In genomic region chr12:55818140-55818728, GRCh38 we compare ENCODE assay signal across 6 cellular contexts. TPM values are rescaled to one million over a fixed set of nuclear protein-coding genes. Genes with fewer than 3 reads are reported as not detected.
A peak's percentile ranks its signal among the peaks of the same experiment; 100 is the strongest.
DNase-seq lines count a peak whose midpoint lies in the region; ATAC-seq lines count a peak whose summit lies in the region.

No MANE protein-coding gene starts in this region.

- H3K9me3 ChIP-seq in endocrine pancreas (ENCODE audit: control insufficient read depth, low read length) (no peaks in the 10 kb centered on the region), skeletal muscle satellite cell (replicated peaks; ENCODE audit: low read length) (no peaks in the 10 kb centered on the region)

- H3K27me3 ChIP-seq in endocrine pancreas (ENCODE audit: control insufficient read depth, insufficient read depth, low read length) (no peaks in the 10 kb centered on the region), skeletal muscle satellite cell (ENCODE audit: control insufficient read depth, insufficient read depth, low read length) (no peaks in the 10 kb centered on the region)

- H3K4me2 ChIP-seq in skeletal muscle satellite cell (ENCODE audit: low read length) = peak overlapping the region; percentile 93

- H3K36me3 ChIP-seq in endocrine pancreas (ENCODE audit: control insufficient read depth, insufficient read depth, low read length) (peaks cover 4% of the 10 kb centered on the region), skeletal muscle satellite cell (ENCODE audit: insufficient read depth, low read length) (peaks cover 59% of the 10 kb centered on the region)

- peak; percentile 12 for DNase-seq in HT1080 (ENCODE audit: low read depth)
- no peak for DNase-seq in pons (ENCODE audit: low spot score)
- DNase-seq in stimulated activated CD4-positive, alpha-beta T cell treated with anti-CD3 and anti-CD28 coated beads, Interleukin-12 subunit alpha, Interleukin-12 subunit beta, amount 100 ng/mL, for 4 hours = no peak

- peaks cover 16% of the 10 kb centered on the region for H3K4me1 ChIP-seq in endocrine pancreas (ENCODE audit: control insufficient read depth, insufficient read depth, low read length)
- H3K4me1 ChIP-seq in skeletal muscle satellite cell (ENCODE audit: control insufficient read depth, insufficient read depth, low read length) = peaks cover 19% of the 10 kb centered on the region

- ATAC-seq in GM19455 (IDR thresholded peaks at IDR 0.05; ENCODE audit: unreplicated experiment) = peak; percentile 25

- peak overlapping the region; percentile 93 for H3K4me3 ChIP-seq in endocrine pancreas (ENCODE audit: control insufficient read depth, insufficient read depth, low read length)
- peak overlapping the region; percentile 82 for H3K4me3 ChIP-seq in skeletal muscle satellite cell (ENCODE audit: low read length)

- H3K9ac ChIP-seq in endocrine pancreas (ENCODE audit: control insufficient read depth, insufficient read depth, low read length) (peak overlapping the region; percentile 55), skeletal muscle satellite cell (ENCODE audit: low read depth, low read length) (peak overlapping the region; percentile 87)

RNA-seq across cellular contexts. Expression of gene ORMDL2, which starts 0.4 kb away (rescaled TPM):
- 42.8 and 48.5 TPM in 2 replicates for total RNA-seq in HT1080 (2014; rRNA removed; shearing (Covaris generic))
- polyA plus RNA-seq in HT1080 (2015; cell fraction: cytosol; rRNA removed) = 14.7 and 21.5 TPM in 2 replicates
- polyA plus RNA-seq in HT1080 (2015; cell fraction: nucleus; rRNA removed) = 11.4 and 12.0 TPM in 2 replicates
- total RNA-seq in skeletal muscle satellite cell (2012; rRNA removed) = 17.0 and 19.7 TPM in 2 replicates

RNA-seq across cellular contexts. Expression of gene SARNP, which starts 0.7 kb away (rescaled TPM):
- total RNA-seq in HT1080 (2014; rRNA removed; shearing (Covaris generic)) = 70.6 and 79.4 TPM in 2 replicates
- polyA plus RNA-seq in HT1080 (2015; cell fraction: cytosol; rRNA removed) = 90.9 and 106 TPM in 2 replicates
- polyA plus RNA-seq in HT1080 (2015; cell fraction: nucleus; rRNA removed) = 54.9 and 56.1 TPM in 2 replicates
- total RNA-seq in skeletal muscle satellite cell (2012; rRNA removed) = 64.0 and 70.2 TPM in 2 replicates

RNA-seq across cellular contexts. Expression of gene DNAJC14, which starts 11.2 kb away (rescaled TPM):
- 52.2 and 59.2 TPM in 2 replicates for total RNA-seq in HT1080 (2014; rRNA removed; shearing (Covaris generic))
- polyA plus RNA-seq in HT1080 (2015; cell fraction: cytosol; rRNA removed) = 48.0 and 55.0 TPM in 2 replicates
- 39.3 and 40.0 TPM in 2 replicates for polyA plus RNA-seq in HT1080 (2015; cell fraction: nucleus; rRNA removed)
- total RNA-seq in skeletal muscle satellite cell (2012; rRNA removed) = 32.7 and 36.5 TPM in 2 replicates

RNA-seq across cellular contexts. Expression of gene MMP19, which starts 24.5 kb away (rescaled TPM):
- 0.37 and 0.58 TPM in 2 replicates for total RNA-seq in HT1080 (2014; rRNA removed; shearing (Covaris generic))
- 0.26 and 0.32 TPM in 2 replicates for polyA plus RNA-seq in HT1080 (2015; cell fraction: cytosol; rRNA removed)
- 0.60 and 1.2 TPM in 2 replicates for polyA plus RNA-seq in HT1080 (2015; cell fraction: nucleus; rRNA removed)
- total RNA-seq in skeletal muscle satellite cell (2012; rRNA removed) = 6.8 and 7.9 TPM in 2 replicates
